ENCODE assay signal across 1 cellular context in genomic region chr5:38595149-38595725, GRCh38.
TF ChIP-seq lines count a peak whose summit lies in the region.

No MANE protein-coding gene starts in this region.

TF ChIP-seq in SK-N-SH treated with all-trans-retinoic acid at 6 μM for 48 hours, 23 proteins besides CTCF, POLR2A, EP300 and RAD21 (continued from another document):
- TF ChIP-seq TSHZ2 (CRISPR knock-in tag; IDR thresholded peaks at IDR 0.05) (no peak), OSR1 (CRISPR knock-in tag; IDR thresholded peaks at IDR 0.05) (no peak), RARB (CRISPR knock-in tag; IDR thresholded peaks at IDR 0.05) (no peak), ZNF70 (CRISPR knock-in tag; IDR thresholded peaks at IDR 0.05) (no peak), ISL1 (CRISPR knock-in tag; IDR thresholded peaks at IDR 0.05) (no peak), CSRNP3 (CRISPR knock-in tag; IDR thresholded peaks at IDR 0.05) (no peak), TOX (CRISPR knock-in tag; IDR thresholded peaks at IDR 0.05; ENCODE audit: borderline replicate concordance) (no peak), SNAI2 (CRISPR knock-in tag; IDR thresholded peaks at IDR 0.05) (no peak), ZFP3 (CRISPR knock-in tag; IDR thresholded peaks at IDR 0.05) (no peak), GLIS3 (CRISPR knock-in tag; IDR thresholded peaks at IDR 0.05) (no peak), ZFP30 (CRISPR knock-in tag; IDR thresholded peaks at IDR 0.05) (no peak), ESRRG (CRISPR knock-in tag; IDR thresholded peaks at IDR 0.05) (no peak), PPARA (CRISPR knock-in tag; IDR thresholded peaks at IDR 0.05; ENCODE audit: borderline replicate concordance) (no peak)
